ENCODE assay signal across 11 cellular contexts in the genomic region with DNA sequence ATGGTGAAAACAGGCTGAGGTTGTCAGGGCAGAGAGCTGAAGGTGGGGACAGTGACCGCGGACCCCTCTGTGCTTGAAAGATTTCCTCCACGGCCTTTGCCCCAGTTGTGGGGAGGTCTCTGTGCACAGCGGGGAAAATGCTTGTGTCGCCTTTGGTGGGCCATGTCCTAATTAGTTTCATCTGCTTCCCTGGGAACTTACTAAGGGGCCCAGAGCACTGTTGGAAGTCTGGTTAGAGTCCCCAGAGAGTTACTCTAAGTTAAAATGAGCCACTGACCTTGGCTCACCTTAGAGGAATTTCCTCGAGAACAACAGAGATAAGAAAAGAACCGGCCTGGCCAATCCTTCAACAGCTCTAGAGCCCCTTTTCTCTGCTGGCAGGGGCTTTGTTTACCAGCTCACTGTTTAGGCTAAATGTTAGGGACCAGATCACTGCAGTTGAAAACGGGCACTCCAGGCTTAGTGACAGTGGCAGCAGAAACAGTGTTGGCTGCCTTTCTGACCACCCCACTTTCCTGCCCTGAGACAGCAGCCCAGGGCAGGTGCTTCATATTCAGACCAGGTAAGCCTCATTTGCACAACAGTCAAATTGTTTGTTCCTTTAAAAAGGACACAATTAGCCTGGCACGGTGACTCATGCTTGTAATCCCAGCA. TPM values are rescaled to one million over a fixed set of nuclear protein-coding genes. Genes with fewer than 3 reads are reported as not detected.
DNase-seq lines count a peak whose midpoint lies in the region; ATAC-seq, FAIRE-seq and TF ChIP-seq lines count a peak whose summit lies in the region.
"Had no signal": no experiment of that assay in that cellular context is flagged by ENCODE, and none has a peak within 500 bp of the region (broad histone marks: within the 10 kb centered on the region; RNA-seq: fewer than 3 reads in every experiment).

No MANE protein-coding gene starts in this region.

- ATAC-seq in HepG2: no peak
- ATAC-seq in GM21528 (IDR thresholded peaks at IDR 0.05; ENCODE audit: low FRiP score, unreplicated experiment): no peak

- WGBS in HepG2 (ENCODE audit: low lambda C conversion rate): 98% methylated on average over 8 of the region's 9 CpGs
- 43% methylated on average over 9 of the region's 9 CpGs for WGBS in suprapubic skin

- CTCF ChIA-PET in HepG2 (lab: Yijun Ruan, JAX; ENCODE audit: low intra/inter-chr PET ratio, low total read pairs): no interaction called here

- no TSS peak for BruUV-seq in HepG2 (replicated peaks; lab: Mats Ljungman, UMichigan)

- DNase-seq in NCI-H2029 treated with DMSO at 0.1 percent for 48 hours (lab: John Stamatoyannopoulos, UW) (peak; percentile 28), dorsolateral prefrontal cortex (peak in 1 of 10 donors; percentile 6), HepG2 (ENCODE audit: low spot score) (no peak), suprapubic skin (ENCODE audit: low spot score in 2 of 2) (no peak), erythroblast (lab: John Stamatoyannopoulos, UW) (no peak), SIG-M5 (lab: John Stamatoyannopoulos, UW) (no peak)
- no peak for DNase-seq in stimulated activated CD4-positive, alpha-beta T cell treated with anti-CD3 and anti-CD28 coated beads, Interleukin-1b, Interleukin-23, amount 100 ng/mL, for 48 hours
- DNase-seq: activated B cell treated with CpG ODN at 0.5 μM for 24 hours; DMS79; NK-92 treated with Interleukin-12 subunit alpha and Interleukin-12 subunit beta, amount 100 ng/mL, for 24 hours had no signal

- no peak overlapping the region for H3K4me2 ChIP-seq in HepG2 (ENCODE audit: low read depth, low read length)

- TF ChIP-seq POLR2A in HepG2 (IDR thresholded peaks at IDR 0.05; ENCODE audit: insufficient read depth in 1 of 2, low read depth in 2 of 2, low read length in 2 of 2) (no peak), suprapubic skin (IDR thresholded peaks at IDR 0.05) (no peak), erythroblast (IDR thresholded peaks at IDR 0.05; ENCODE audit: low read length) (no peak)

- intact Hi-C loops in dorsolateral prefrontal cortex (cut with DNase I) (no loop called here), HepG2 (cut with micrococcal nuclease; ENCODE audit: unreplicated experiment) (no loop called here)

- H3K9me3 ChIP-seq in HepG2 (ENCODE audit: low read length) (no peaks in the 10 kb centered on the region), suprapubic skin (no peaks in the 10 kb centered on the region)

- TF ChIP-seq CTCF in dorsolateral prefrontal cortex (IDR thresholded peaks at IDR 0.05 in 54 of 56, conservative IDR thresholded peaks at IDR 0.05 in 2 of 56; ENCODE audit: low read depth in 1 of 56, partially characterized antibody in 56 of 56) (no peak), HepG2 (CRISPR knock-in tag; IDR thresholded peaks at IDR 0.05) (no peak), suprapubic skin (IDR thresholded peaks at IDR 0.05) (no peak)

- H3K4me1 ChIP-seq in HepG2 (ENCODE audit: insufficient read depth, low read length) (peaks cover 39% of the 10 kb centered on the region), suprapubic skin (peaks cover 35% of the 10 kb centered on the region)

- POLR2A ChIA-PET in HepG2 (lab: Yijun Ruan, JAX): no interaction called here

- in situ Hi-C loops in HepG2 (cut with HindIII; ENCODE audit: extremely low pct_ligation_motif_present, low pct_unique_long_range_greater_than_20kb): no loop called here

- H3K9ac ChIP-seq in HepG2 (ENCODE audit: insufficient read depth, low read depth, low read length): no peak overlapping the region

- H2AFZ ChIP-seq in HepG2 (ENCODE audit: low read length): no peak overlapping the region

- TF ChIP-seq RAD21 in HepG2 (CRISPR knock-in tag; IDR thresholded peaks at IDR 0.05): no peak

- TF ChIP-seq EP300 in HepG2 (IDR thresholded peaks at IDR 0.05; ENCODE audit: low read depth in 2 of 2, low read length in 2 of 2) (no peak), HepG2 (CRISPR knock-in tag; IDR thresholded peaks at IDR 0.05; ENCODE audit: borderline replicate concordance) (no peak), suprapubic skin (IDR thresholded peaks at IDR 0.05) (no peak)

- no peaks in the 10 kb centered on the region for H4K20me1 ChIP-seq in HepG2 (ENCODE audit: insufficient read depth, low read length)

- peaks cover 8% of the 10 kb centered on the region for H3K79me2 ChIP-seq in HepG2 (ENCODE audit: insufficient read depth, low read length)

- H3K27ac ChIP-seq in dorsolateral prefrontal cortex: peak overlapping the region in 55 of 59 donors; percentile 0 to 86 (median 62)
- H3K27ac ChIP-seq in HepG2 (ENCODE audit: extremely low read length, insufficient read depth, low read length): no peak overlapping the region
- H3K27ac ChIP-seq in suprapubic skin: peak overlapping the region; percentile 75

- no peak for FAIRE-seq in HepG2 (lab: Jason Lieb, UNC)

- peaks cover 18 to 42% of the 10 kb centered on the region in 2 experiments for H3K36me3 ChIP-seq in HepG2 (replicated peaks in 1 of 2; ENCODE audit: control insufficient read depth in 1 of 2, insufficient read depth in 2 of 2, low read length in 2 of 2)
- peaks cover 50% of the 10 kb centered on the region for H3K36me3 ChIP-seq in suprapubic skin

- H3K27me3 ChIP-seq in dorsolateral prefrontal cortex (no peaks in the 10 kb centered on the region), HepG2 (ENCODE audit: control insufficient read depth in 1 of 2, insufficient read depth in 2 of 2, low read length in 2 of 2) (no peaks in the 10 kb centered on the region), suprapubic skin (no peaks in the 10 kb centered on the region)

- H3K4me3 ChIP-seq in dorsolateral prefrontal cortex (peak overlapping the region in 5 of 59 donors; percentile 5 to 36 (median 17)), HepG2 (replicated peaks in 1 of 3; ENCODE audit: insufficient read depth in 1 of 3, low read depth in 2 of 3, low read length in 3 of 3) (no peak overlapping the region), suprapubic skin (peak overlapping the region; percentile 31)

RNA-seq across cellular contexts. Expression of a gene that starts 38.0 kb away (rescaled TPM):
- total RNA-seq in dorsolateral prefrontal cortex (10 to 100 TPM; 28.7 to 54.3 (median 38.6) TPM), HepG2 (2016; rRNA removed; fragmentation: Illumina TruSeq; extraction: Trizol) (31.0 and 41.1 TPM in 2 replicates), suprapubic skin (10 to 100 TPM; 33.8 to 67.2 (median 42.8) TPM)
- total RNA-seq in HepG2 (2016; cell fraction: cytosol; rRNA removed; fragmentation: Illumina TruSeq; extraction: Trizol; ENCODE audit: low read depth): 9.9 and 16.6 TPM in 2 replicates
- total RNA-seq in HepG2 (2016; cell fraction: insoluble cytoplasmic fraction; rRNA removed; fragmentation: Illumina TruSeq; extraction: Trizol): 31.6 and 44.5 TPM in 2 replicates
- total RNA-seq in HepG2 (2016; cell fraction: membrane; rRNA removed; fragmentation: Illumina TruSeq; extraction: Trizol): 21.3 and 21.4 TPM in 2 replicates
- total RNA-seq in HepG2 (2016; cell fraction: nucleus; rRNA removed; fragmentation: Illumina TruSeq; extraction: Trizol): 13.8 and 14.1 TPM in 2 replicates
- 22.7 and 27.7 TPM in 2 replicates for polyA plus RNA-seq in HepG2 (2011; rRNA removed)
- 27.6 and 28.2 TPM in 2 replicates for polyA plus RNA-seq in HepG2 (2011; cell fraction: cytosol; rRNA removed)
- polyA plus RNA-seq in HepG2 (2011; cell fraction: nucleus; rRNA removed): 10.8 and 14.7 TPM in 2 replicates
- 20.8 and 22.7 TPM in 2 replicates for polyA plus RNA-seq in HepG2 (2012)
- 5.1 and 5.2 TPM in 2 replicates for polyA plus RNA-seq in HepG2 (2016; cell fraction: cytosol; fragmentation: Illumina TruSeq; extraction: Trizol; ENCODE audit: low read depth)
- 28.2 and 29.7 TPM in 2 replicates for polyA plus RNA-seq in HepG2 (2016; cell fraction: insoluble cytoplasmic fraction; fragmentation: Illumina TruSeq; extraction: Trizol; ENCODE audit: low read depth)
- polyA plus RNA-seq in HepG2 (2016; cell fraction: membrane; fragmentation: Illumina TruSeq; extraction: Trizol; ENCODE audit: low read depth): 10.6 and 11.6 TPM in 2 replicates
- 16.1 and 23.0 TPM in 2 replicates for polyA plus RNA-seq in HepG2 (2016; cell fraction: nucleus; fragmentation: Illumina TruSeq; extraction: Trizol; ENCODE audit: insufficient read depth, low read depth)
- 20.8 and 22.0 TPM in 2 replicates for polyA minus RNA-seq in HepG2 (2011; rRNA and poly(A)+ RNA removed; ENCODE audit: low replicate concordance)
- 20.6 and 22.6 TPM in 2 replicates for polyA minus RNA-seq in HepG2 (2011; cell fraction: cytosol; rRNA and poly(A)+ RNA removed)
- polyA minus RNA-seq in HepG2 (2011; cell fraction: nucleus; rRNA and poly(A)+ RNA removed): 18.3 and 21.8 TPM in 2 replicates

RNA-seq across cellular contexts. Expression of a gene that starts 52.5 kb away (rescaled TPM):
- total RNA-seq in dorsolateral prefrontal cortex (10 to 100 TPM; 24.1 to 80.0 (median 37.7) TPM), HepG2 (2016; rRNA removed; fragmentation: Illumina TruSeq; extraction: Trizol) (11.8 and 24.3 TPM in 2 replicates), suprapubic skin (10 to 100 TPM in 2 of 4 donors, 1 to 10 TPM in 2; 5.2 to 20.0 (median 8.2) TPM)
- 45.8 and 49.7 TPM in 2 replicates for total RNA-seq in HepG2 (2016; cell fraction: cytosol; rRNA removed; fragmentation: Illumina TruSeq; extraction: Trizol; ENCODE audit: low read depth)
- total RNA-seq in HepG2 (2016; cell fraction: insoluble cytoplasmic fraction; rRNA removed; fragmentation: Illumina TruSeq; extraction: Trizol): 14.5 and 23.4 TPM in 2 replicates
- 29.0 and 32.2 TPM in 2 replicates for total RNA-seq in HepG2 (2016; cell fraction: membrane; rRNA removed; fragmentation: Illumina TruSeq; extraction: Trizol)
- total RNA-seq in HepG2 (2016; cell fraction: nucleus; rRNA removed; fragmentation: Illumina TruSeq; extraction: Trizol): 32.2 and 33.4 TPM in 2 replicates
- polyA plus RNA-seq in HepG2 (2011; rRNA removed): 34.1 and 35.0 TPM in 2 replicates
- 21.1 and 29.0 TPM in 2 replicates for polyA plus RNA-seq in HepG2 (2011; cell fraction: cytosol; rRNA removed)
- 14.9 and 16.8 TPM in 2 replicates for polyA plus RNA-seq in HepG2 (2011; cell fraction: nucleus; rRNA removed)
- 19.1 and 32.8 TPM in 2 replicates for polyA plus RNA-seq in HepG2 (2012)
- polyA plus RNA-seq in HepG2 (2016; cell fraction: cytosol; fragmentation: Illumina TruSeq; extraction: Trizol; ENCODE audit: low read depth): 5.7 and 9.5 TPM in 2 replicates
- 14.3 and 14.7 TPM in 2 replicates for polyA plus RNA-seq in HepG2 (2016; cell fraction: insoluble cytoplasmic fraction; fragmentation: Illumina TruSeq; extraction: Trizol; ENCODE audit: low read depth)
- 11.2 and 15.8 TPM in 2 replicates for polyA plus RNA-seq in HepG2 (2016; cell fraction: membrane; fragmentation: Illumina TruSeq; extraction: Trizol; ENCODE audit: low read depth)
- polyA plus RNA-seq in HepG2 (2016; cell fraction: nucleus; fragmentation: Illumina TruSeq; extraction: Trizol; ENCODE audit: insufficient read depth, low read depth): 31.5 and 33.9 TPM in 2 replicates
- 6.5 and 39.5 TPM in 2 replicates for polyA minus RNA-seq in HepG2 (2011; rRNA and poly(A)+ RNA removed; ENCODE audit: low replicate concordance)
- polyA minus RNA-seq in HepG2 (2011; cell fraction: cytosol; rRNA and poly(A)+ RNA removed): 26.0 and 29.6 TPM in 2 replicates
- 66.4 and 75.1 TPM in 2 replicates for polyA minus RNA-seq in HepG2 (2011; cell fraction: nucleus; rRNA and poly(A)+ RNA removed)
